In the genomic region with DNA sequence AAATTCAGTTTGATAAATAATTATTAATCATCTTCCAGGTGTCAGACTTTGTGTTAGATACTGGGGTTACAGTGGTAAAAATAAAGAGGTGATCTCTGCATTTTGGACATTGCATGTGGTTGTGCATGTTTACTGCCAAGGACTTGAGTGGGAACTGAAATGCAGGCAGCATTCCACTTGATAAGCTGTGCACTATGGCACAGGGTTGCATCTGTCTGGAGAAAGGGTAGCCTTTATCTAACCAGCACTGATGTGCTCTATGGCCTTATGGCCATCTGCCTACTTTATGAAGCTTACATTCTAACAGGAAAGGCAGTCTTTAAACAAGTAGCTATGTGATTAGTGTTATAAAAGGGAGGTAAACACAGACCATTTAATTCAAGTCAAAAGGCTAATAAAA, we compare ENCODE assay signal across 23 cellular contexts. TPM values are rescaled to one million over a fixed set of nuclear protein-coding genes. Genes with fewer than 3 reads are reported as not detected.
DNase-seq lines count a peak whose midpoint lies in the region; ATAC-seq, FAIRE-seq and TF ChIP-seq lines count a peak whose summit lies in the region.
"Had no signal": no experiment of that assay in that cellular context is flagged by ENCODE, and none has a peak within 500 bp of the region (broad histone marks: within the 10 kb centered on the region; RNA-seq: fewer than 3 reads in every experiment).

No MANE protein-coding gene starts in this region.

- POLR2A ChIA-PET in CD4-positive, alpha-beta T cell (lab: Charles Lee) = no interaction called here
- POLR2A ChIA-PET in OCI-LY7 (lab: Charles Lee) = interaction anchor here (0.6 kb wide), 1 partner anchor 20 kb away, joined by 3 read pairs; no protein-coding TSS in a partner anchor

- intact Hi-C loops in right cardiac atrium (cut with DNase I) (no loop called here), gastrocnemius medialis (cut with DNase I; ENCODE audit: low total_unique reads) (no loop called here), left lung (cut with DNase I) (no loop called here), OCI-LY7 (cut with micrococcal nuclease; ENCODE audit: unreplicated experiment) (no loop called here)
- intact Hi-C loops in CD4-positive, alpha-beta T cell (cut with DNase I, micrococcal nuclease) = no loop called here

- ATAC-seq in right cardiac atrium (peak; percentile 66 to 67), gastrocnemius medialis (no peak), left lung (no peak), foreskin keratinocyte (no peak)
- ATAC-seq in CD4-positive, alpha-beta T cell (ENCODE audit: poor library complexity) = no peak
- ATAC-seq: CD8-positive, alpha-beta T cell; Panc1 had no signal

- H3K27me3 Mint-ChIP-seq in CD4-positive, alpha-beta T cell = peaks cover 14% of the 10 kb centered on the region
- H3K27me3 Mint-ChIP-seq: IgD-negative memory B cell had no signal

- no peaks in the 10 kb centered on the region for H3K4me1 Mint-ChIP-seq in CD4-positive, alpha-beta T cell (ENCODE audit: low read depth)
- H3K4me1 Mint-ChIP-seq: IgD-negative memory B cell had no signal

- no peaks in the 10 kb centered on the region for H3K79me2 ChIP-seq in OCI-LY7 (ENCODE audit: insufficient read depth, low read depth, low read length)

- H3K27me3 ChIP-seq in right cardiac atrium (ENCODE audit: control insufficient read depth, insufficient read depth) (no peaks in the 10 kb centered on the region), gastrocnemius medialis (no peaks in the 10 kb centered on the region), left lung (no peaks in the 10 kb centered on the region), foreskin keratinocyte (no peaks in the 10 kb centered on the region)
- no peaks in the 10 kb centered on the region for H3K27me3 ChIP-seq in CD4-positive, alpha-beta T cell (ENCODE audit: control insufficient read depth, insufficient read depth, low read length)
- H3K27me3 ChIP-seq: BLaER1, MG63 had no signal

- no peaks in the 10 kb centered on the region for H3K9me3 ChIP-seq in right cardiac atrium (ENCODE audit: control insufficient read depth, low read length)
- no peaks in the 10 kb centered on the region for H3K9me3 ChIP-seq in gastrocnemius medialis
- H3K9me3 ChIP-seq in left lung = no peaks in the 10 kb centered on the region
- H3K9me3 ChIP-seq in CD4-positive, alpha-beta T cell (ENCODE audit: control insufficient read depth, low read length) = no peaks in the 10 kb centered on the region
- H3K9me3 ChIP-seq in OCI-LY7 (ENCODE audit: low read length) = no peaks in the 10 kb centered on the region
- H3K9me3 ChIP-seq: BLaER1, MG63 had no signal

- no peaks in the 10 kb centered on the region for H3K9me3 Mint-ChIP-seq in CD4-positive, alpha-beta T cell
- H3K9me3 Mint-ChIP-seq: CD8-positive, alpha-beta T cell; HFFc6; IgD-negative memory B cell had no signal

- BruUV-seq in OCI-LY7 (replicated peaks; lab: Mats Ljungman, UMichigan) = no TSS peak

- TF ChIP-seq POLR2A in H54 (IDR thresholded peaks at IDR 0.05; ENCODE audit: low read depth, low read length) (no peak), gastrocnemius medialis (IDR thresholded peaks at IDR 0.05) (no peak)

- no peaks in the 10 kb centered on the region for H3K4me1 ChIP-seq in right cardiac atrium (ENCODE audit: control insufficient read depth, insufficient read depth, low read length)
- H3K4me1 ChIP-seq in gastrocnemius medialis = peaks cover 73 to 97% of the 10 kb centered on the region in 2 donors
- H3K4me1 ChIP-seq in left lung = no peaks in the 10 kb centered on the region
- peaks cover 9% of the 10 kb centered on the region for H3K4me1 ChIP-seq in foreskin keratinocyte
- no peaks in the 10 kb centered on the region for H3K4me1 ChIP-seq in OCI-LY7 (ENCODE audit: insufficient read depth, low read length, poor library complexity, severe bottlenecking)

- in situ Hi-C loops in gastrocnemius medialis (cut with MboI; ENCODE audit: low sequenced_read_pairs in 4 of 4) = no loop called here

- H3K4me2 ChIP-seq in OCI-LY7 (ENCODE audit: low read length) = no peak overlapping the region
- H3K4me2 ChIP-seq: BLaER1 had no signal

- FAIRE-seq in H54 (lab: Jason Lieb, UNC) = peak; percentile 57

- H3K4me3 ChIP-seq in fibroblast of villous mesenchyme (ENCODE audit: low read depth, low read length) (no peak overlapping the region), right cardiac atrium (ENCODE audit: low read length) (no peak overlapping the region), gastrocnemius medialis (no peak overlapping the region), left lung (no peak overlapping the region), OCI-LY7 (ENCODE audit: low read depth, low read length, poor library complexity, severe bottlenecking) (no peak overlapping the region)
- H3K4me3 ChIP-seq: BLaER1, MG63 had no signal

- H3K27ac ChIP-seq in right cardiac atrium (ENCODE audit: low read length) (no peak overlapping the region), gastrocnemius medialis (peak overlapping the region; percentile 85 to 94 (median 92)), left lung (no peak overlapping the region), foreskin keratinocyte (no peak overlapping the region), OCI-LY7 (ENCODE audit: low read depth, low read length, poor library complexity, severe bottlenecking) (no peak overlapping the region)
- H3K27ac ChIP-seq in CD4-positive, alpha-beta T cell (ENCODE audit: low read depth, low read length) = no peak overlapping the region
- H3K27ac ChIP-seq: BLaER1 had no signal

- H2AFZ ChIP-seq in OCI-LY7 (ENCODE audit: low read length) = no peak overlapping the region

- H3K36me3 Mint-ChIP-seq in CD4-positive, alpha-beta T cell (ENCODE audit: low read depth) = no peaks in the 10 kb centered on the region
- H3K36me3 Mint-ChIP-seq: CD8-positive, alpha-beta T cell; IgD-negative memory B cell had no signal

- TF ChIP-seq CTCF in fibroblast of villous mesenchyme (IDR thresholded peaks at IDR 0.05; ENCODE audit: insufficient read depth, low read depth, low read length) (no peak), gastrocnemius medialis (IDR thresholded peaks at IDR 0.05 in 4 of 5, conservative IDR thresholded peaks at IDR 0.05 in 1 of 5) (no peak), left lung (IDR thresholded peaks at IDR 0.05) (no peak), foreskin keratinocyte (conservative IDR thresholded peaks at IDR 0.05) (no peak), OCI-LY7 (conservative IDR thresholded peaks at IDR 0.05; ENCODE audit: low read length) (no peak)
- no peak for TF ChIP-seq CTCF in CD4-positive, alpha-beta T cell (IDR thresholded peaks at IDR 0.05)

- CTCF ChIA-PET in CD4-positive, alpha-beta T cell (lab: Charles Lee) = no interaction called here
- CTCF ChIA-PET in OCI-LY7 (lab: Charles Lee; ENCODE audit: unreplicated experiment) = no interaction called here

- no peak overlapping the region for H3K27ac Mint-ChIP-seq in CD4-positive, alpha-beta T cell
- H3K27ac Mint-ChIP-seq: CD8-positive, alpha-beta T cell; HFFc6; IgD-negative memory B cell had no signal

- no peaks in the 10 kb centered on the region for H3K9me2 ChIP-seq in OCI-LY7 (ENCODE audit: insufficient read depth, low read length)

- no peaks in the 10 kb centered on the region for H3K36me3 ChIP-seq in gastrocnemius medialis
- no peaks in the 10 kb centered on the region for H3K36me3 ChIP-seq in left lung
- no peaks in the 10 kb centered on the region for H3K36me3 ChIP-seq in OCI-LY7 (ENCODE audit: insufficient read depth, low read length)
- H3K36me3 ChIP-seq: BLaER1, MG63 had no signal

- H3K4me3 Mint-ChIP-seq in CD4-positive, alpha-beta T cell = no peak overlapping the region
- H3K4me3 Mint-ChIP-seq: CD8-positive, alpha-beta T cell; HFFc6; IgD-negative memory B cell had no signal

- DNase-seq in H54 (ENCODE audit: insufficient read length, low spot score) (no peak), fibroblast of villous mesenchyme (ENCODE audit: low read depth) (peak; percentile 33), right cardiac atrium (no peak), gastrocnemius medialis (no peak), left lung (no peak), foreskin keratinocyte (no peak), OCI-LY7 (ENCODE audit: low spot score) (no peak)
- no peak for DNase-seq in CD4-positive, alpha-beta T cell
- DNase-seq: CD8-positive, alpha-beta T cell; DMS79 treated with DMSO at 0.1 percent for 48 hours; H7; HFFc6; Kasumi-1; MG63; NCI-H1092; NCI-H1436 treated with DMSO at 0.1 percent for 48 hours; NCI-H2029 treated with DMSO at 0.1 percent for 48 hours; NCI-H2171; NCI-H526 had no signal

- H4K20me1 ChIP-seq in OCI-LY7 (ENCODE audit: insufficient read depth, low read length) = no peaks in the 10 kb centered on the region
- H4K20me1 ChIP-seq: BLaER1 had no signal

RNA-seq across cellular contexts. Expression of gene MLIP, which starts 53.0 kb away (rescaled TPM):
- total RNA-seq in fibroblast of villous mesenchyme (not detected in 2 replicates), right cardiac atrium (100 to 1,000 TPM; 255 to 336 (median 302) TPM), gastrocnemius medialis (100 to 1,000 TPM; 130 to 200 (median 160) TPM), left lung (under 1 TPM; 0.37 to 0.70 TPM), foreskin keratinocyte (not detected in 2 replicates), OCI-LY7 (2022) (not detected in 2 replicates)
- polyA plus RNA-seq in right cardiac atrium (154 TPM), foreskin keratinocyte (not detected in 2 replicates)
- total RNA-seq in CD4-positive, alpha-beta T cell = not detected
- total RNA-seq in OCI-LY7 (2014; rRNA removed; shearing (Covaris generic)) = not detected in 2 replicates
- total RNA-seq: CD8-positive, alpha-beta T cell; H7; HFFc6; HT1080 had no signal
- polyA plus RNA-seq: IgD-negative memory B cell had no signal

Comparison
In these comparisons a context has a peak if more than half of its experiments do, and no peak if none do; other contexts are left out.
1. ATAC-seq: peak in right cardiac atrium (2 of 2); none in gastrocnemius medialis (0 of 2), left lung (single experiment), CD4-positive, alpha-beta T cell (single experiment) and foreskin keratinocyte (single experiment).
2. H3K27ac ChIP-seq: peak in gastrocnemius medialis (4 of 4); none in right cardiac atrium (single experiment), left lung (0 of 2), CD4-positive, alpha-beta T cell (single experiment), foreskin keratinocyte (single experiment) and OCI-LY7 (single experiment).
3. RNA of gene MLIP, which starts 53.0 kb away (total RNA-seq): 255 to 336 TPM in right cardiac atrium and 130 to 200 TPM in gastrocnemius medialis; 0.37 to 0.70 TPM in left lung, not detected in OCI-LY7, not detected in fibroblast of villous mesenchyme, not detected in CD4-positive, alpha-beta T cell and not detected in foreskin keratinocyte; every median in the first group is over 10 times any median in the second.